ENCODE assay signal across 9 cellular contexts in the genomic region with DNA sequence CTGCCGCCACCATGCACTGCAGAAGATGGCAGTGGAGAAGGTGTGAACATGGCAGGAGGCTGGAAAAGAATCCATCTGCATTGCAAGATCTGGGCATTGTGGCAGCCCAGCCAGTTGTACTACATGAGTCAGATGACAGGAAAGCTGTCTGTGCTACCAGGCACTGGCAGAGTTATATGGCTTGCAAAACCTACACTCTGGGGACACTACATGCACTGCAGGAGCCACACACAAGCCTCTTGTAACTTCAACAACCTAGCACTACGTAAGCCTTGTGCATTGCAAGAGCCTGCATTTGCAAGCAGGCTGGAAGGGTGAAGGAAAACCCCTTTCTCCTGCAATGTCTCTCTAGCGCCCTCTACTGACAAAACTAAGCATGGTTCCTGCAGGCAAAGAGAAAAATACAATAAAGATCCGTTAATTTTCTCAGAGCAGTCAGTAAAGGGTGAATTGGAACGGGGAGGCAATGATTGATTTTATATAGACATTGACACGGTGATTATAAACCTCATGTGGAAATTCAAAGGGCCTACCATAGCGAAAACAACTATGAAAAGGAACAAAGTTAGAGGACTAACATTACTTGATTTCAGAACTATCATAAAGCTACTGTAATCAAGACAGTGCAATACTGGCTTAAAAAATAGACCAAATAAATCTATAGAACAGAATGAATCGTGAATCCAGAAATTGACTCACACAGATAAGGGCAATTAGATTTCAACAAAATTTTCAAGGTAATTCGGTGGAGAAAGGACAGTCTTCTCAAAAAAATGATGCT. TPM values are rescaled to one million over a fixed set of nuclear protein-coding genes. Genes with fewer than 3 reads are reported as not detected.
A peak's percentile ranks its signal among the peaks of the same experiment; 100 is the strongest.
DNase-seq lines count a peak whose midpoint lies in the region; ATAC-seq and TF ChIP-seq lines count a peak whose summit lies in the region.
"Had no signal": no experiment of that assay in that cellular context is flagged by ENCODE, and none has a peak within 500 bp of the region (broad histone marks: within the 10 kb centered on the region; RNA-seq: fewer than 3 reads in every experiment).

No MANE protein-coding gene starts in this region.

- H3K4me1 ChIP-seq in Caco-2 (no peaks in the 10 kb centered on the region), upper lobe of right lung (peaks cover 7% of the 10 kb centered on the region)

- peaks cover 9% of the 10 kb centered on the region for H3K9me3 Mint-ChIP-seq in Caco-2 (ENCODE audit: unreplicated experiment)
- no peaks in the 10 kb centered on the region for H3K9me3 Mint-ChIP-seq in activated CD8-positive, alpha-beta memory T cell treated with anti-CD3 and anti-CD28 coated beads, Interleukin-2, amount 10 ng/mL, durations not matched to agents 7 days and 5 days (ENCODE audit: low read depth)
- no peaks in the 10 kb centered on the region for H3K9me3 Mint-ChIP-seq in natural killer cell treated with Interleukin-12 subunit alpha and Interleukin-12 subunit beta and Interleukin-15 and Interleukin-18, amount 100 ng/mL, for 72 hours

- H3K36me3 Mint-ChIP-seq in Caco-2 (ENCODE audit: insufficient read depth, unreplicated experiment), result no peaks in the 10 kb centered on the region
- H3K36me3 Mint-ChIP-seq in activated CD8-positive, alpha-beta memory T cell treated with anti-CD3 and anti-CD28 coated beads, Interleukin-2, amount 10 ng/mL, durations not matched to agents 7 days and 5 days, result peaks cover 4% of the 10 kb centered on the region
- H3K36me3 Mint-ChIP-seq in natural killer cell treated with Interleukin-12 subunit alpha and Interleukin-12 subunit beta and Interleukin-15 and Interleukin-18, amount 100 ng/mL, for 72 hours, result no peaks in the 10 kb centered on the region
- H3K36me3 Mint-ChIP-seq: activated naive CD8-positive, alpha-beta T cell had no signal

- DNase-seq in Caco-2 (peak; percentile 32 to 56), NCI-H82 treated with DMSO at 0.1 percent for 48 hours (lab: John Stamatoyannopoulos, UW; ENCODE audit: unreplicated experiment) (peak; percentile 66), upper lobe of right lung (no peak)
- DNase-seq in activated CD8-positive, alpha-beta memory T cell treated with anti-CD3 and anti-CD28 coated beads, Interleukin-2, amount 10 ng/mL, durations not matched to agents 7 days and 5 days, result peak; percentile 68
- peak; percentile 71 for DNase-seq in natural killer cell treated with Interleukin-12 subunit alpha and Interleukin-12 subunit beta and Interleukin-15 and Interleukin-18, amount 100 ng/mL, for 72 hours (ENCODE audit: low spot score)

- H3K27ac Mint-ChIP-seq in Caco-2 (ENCODE audit: unreplicated experiment), result no peak overlapping the region
- H3K27ac Mint-ChIP-seq in activated CD8-positive, alpha-beta memory T cell treated with anti-CD3 and anti-CD28 coated beads, Interleukin-2, amount 10 ng/mL, durations not matched to agents 7 days and 5 days, result no peak overlapping the region
- H3K27ac Mint-ChIP-seq in natural killer cell treated with Interleukin-12 subunit alpha and Interleukin-12 subunit beta and Interleukin-15 and Interleukin-18, amount 100 ng/mL, for 72 hours, result no peak overlapping the region
- H3K27ac Mint-ChIP-seq: activated naive CD8-positive, alpha-beta T cell had no signal

- peak; percentile 62 for ATAC-seq in GM19397 (IDR thresholded peaks at IDR 0.05; ENCODE audit: unreplicated experiment)
- peak; percentile 78 for ATAC-seq in HG03442 (IDR thresholded peaks at IDR 0.05; ENCODE audit: unreplicated experiment)
- ATAC-seq in activated CD8-positive, alpha-beta memory T cell treated with anti-CD3 and anti-CD28 coated beads, Interleukin-2, amount 10 ng/mL, durations not matched to agents 7 days and 5 days, result peak; percentile 76
- peak; percentile 52 for ATAC-seq in esophagus mucosa
- peak; percentile 56 to 80 for ATAC-seq in natural killer cell treated with Interleukin-12 subunit alpha and Interleukin-12 subunit beta and Interleukin-15 and Interleukin-18, amount 100 ng/mL, for 72 hours
- peak; percentile 95 for ATAC-seq in upper lobe of right lung

- no peaks in the 10 kb centered on the region for H3K4me1 Mint-ChIP-seq in Caco-2 (ENCODE audit: low read depth, unreplicated experiment)
- H3K4me1 Mint-ChIP-seq in activated CD8-positive, alpha-beta memory T cell treated with anti-CD3 and anti-CD28 coated beads, Interleukin-2, amount 10 ng/mL, durations not matched to agents 7 days and 5 days, result peaks cover 15% of the 10 kb centered on the region
- H3K4me1 Mint-ChIP-seq in natural killer cell treated with Interleukin-12 subunit alpha and Interleukin-12 subunit beta and Interleukin-15 and Interleukin-18, amount 100 ng/mL, for 72 hours (ENCODE audit: low read depth in 2 of 2), result peaks cover 4 to 11% of the 10 kb centered on the region in 2 donors

- no peak overlapping the region for H3K4me3 ChIP-seq in Caco-2 (ENCODE audit: low read depth, low read length)
- H3K4me3 ChIP-seq in upper lobe of right lung, result no peak overlapping the region

- H3K27ac ChIP-seq in upper lobe of right lung, result no peak overlapping the region

- POLR2A ChIA-PET in Caco-2 (lab: Charles Lee), result no interaction called here

- no peaks in the 10 kb centered on the region for H3K36me3 ChIP-seq in Caco-2 (ENCODE audit: control insufficient read depth, insufficient read depth, low read length)
- H3K36me3 ChIP-seq in upper lobe of right lung, result no peaks in the 10 kb centered on the region

- H3K27me3 ChIP-seq in Caco-2 (replicated peaks; ENCODE audit: control insufficient read depth, insufficient read depth, low read length) (no peaks in the 10 kb centered on the region), upper lobe of right lung (no peaks in the 10 kb centered on the region)

- H3K27me3 Mint-ChIP-seq in Caco-2 (ENCODE audit: insufficient read depth, unreplicated experiment), result peaks cover 11% of the 10 kb centered on the region
- H3K27me3 Mint-ChIP-seq in activated CD8-positive, alpha-beta memory T cell treated with anti-CD3 and anti-CD28 coated beads, Interleukin-2, amount 10 ng/mL, durations not matched to agents 7 days and 5 days, result peaks cover 31% of the 10 kb centered on the region
- peaks cover 28 to 38% of the 10 kb centered on the region in 2 donors for H3K27me3 Mint-ChIP-seq in natural killer cell treated with Interleukin-12 subunit alpha and Interleukin-12 subunit beta and Interleukin-15 and Interleukin-18, amount 100 ng/mL, for 72 hours

- H3K9me3 ChIP-seq in Caco-2 (no peaks in the 10 kb centered on the region), upper lobe of right lung (no peaks in the 10 kb centered on the region)

- TF ChIP-seq CTCF in Caco-2 (IDR thresholded peaks at IDR 0.05; ENCODE audit: insufficient read depth in 1 of 2, low read depth in 1 of 2, low read length in 1 of 2, severe bottlenecking in 1 of 2, unreplicated experiment in 1 of 2) (peak; percentile 64 to 78), upper lobe of right lung (IDR thresholded peaks at IDR 0.05) (peak; percentile 97)

- H3K4me3 Mint-ChIP-seq in Caco-2 (ENCODE audit: unreplicated experiment), result no peak overlapping the region
- no peak overlapping the region for H3K4me3 Mint-ChIP-seq in activated CD8-positive, alpha-beta memory T cell treated with anti-CD3 and anti-CD28 coated beads, Interleukin-2, amount 10 ng/mL, durations not matched to agents 7 days and 5 days
- no peak overlapping the region for H3K4me3 Mint-ChIP-seq in natural killer cell treated with Interleukin-12 subunit alpha and Interleukin-12 subunit beta and Interleukin-15 and Interleukin-18, amount 100 ng/mL, for 72 hours
- H3K4me3 Mint-ChIP-seq: activated naive CD8-positive, alpha-beta T cell had no signal

- intact Hi-C loops in Caco-2 (cut with micrococcal nuclease; ENCODE audit: unreplicated experiment), result loop anchor here (1.0 to 10.0 kb wide), 4 partner anchors 119 to 473 kb away; no protein-coding TSS in a partner anchor
- intact Hi-C loops in upper lobe of right lung (cut with DNase I), result no loop called here

- no TSS peak for BruUV-seq in Caco-2 (replicated peaks; lab: Mats Ljungman, UMichigan)

- CTCF ChIA-PET in Caco-2 (lab: Charles Lee), result interaction anchor here (1.0 kb wide), 1 partner anchor 222 kb away, joined by 3 read pairs; no protein-coding TSS in a partner anchor
- CTCF ChIA-PET in activated CD8-positive, alpha-beta memory T cell treated with anti-CD3 and anti-CD28 coated beads, Interleukin-2, amount 10 ng/mL, durations not matched to agents 7 days and 5 days (lab: Charles Lee), result interaction anchor here (0.7 to 2.7 kb wide), 17 partner anchors 8 to 770 kb away, joined by 3 to 16 read pairs (median 3); no protein-coding TSS in a partner anchor

RNA-seq across cellular contexts. Expression of a gene that starts 26.2 kb away (rescaled TPM):
- total RNA-seq in Caco-2 (2022) (not detected in 2 replicates), esophagus mucosa (not detected), upper lobe of right lung (3.3 TPM)
- total RNA-seq in activated CD8-positive, alpha-beta memory T cell treated with anti-CD3 and anti-CD28 coated beads, Interleukin-2, amount 10 ng/mL, durations not matched to agents 7 days and 5 days, result not detected
- total RNA-seq in natural killer cell treated with Interleukin-12 subunit alpha and Interleukin-12 subunit beta and Interleukin-15 and Interleukin-18, amount 100 ng/mL, for 72 hours, result not detected
